Comparison of ENCODE assay signal across 11 cellular contexts in the genomic region with DNA sequence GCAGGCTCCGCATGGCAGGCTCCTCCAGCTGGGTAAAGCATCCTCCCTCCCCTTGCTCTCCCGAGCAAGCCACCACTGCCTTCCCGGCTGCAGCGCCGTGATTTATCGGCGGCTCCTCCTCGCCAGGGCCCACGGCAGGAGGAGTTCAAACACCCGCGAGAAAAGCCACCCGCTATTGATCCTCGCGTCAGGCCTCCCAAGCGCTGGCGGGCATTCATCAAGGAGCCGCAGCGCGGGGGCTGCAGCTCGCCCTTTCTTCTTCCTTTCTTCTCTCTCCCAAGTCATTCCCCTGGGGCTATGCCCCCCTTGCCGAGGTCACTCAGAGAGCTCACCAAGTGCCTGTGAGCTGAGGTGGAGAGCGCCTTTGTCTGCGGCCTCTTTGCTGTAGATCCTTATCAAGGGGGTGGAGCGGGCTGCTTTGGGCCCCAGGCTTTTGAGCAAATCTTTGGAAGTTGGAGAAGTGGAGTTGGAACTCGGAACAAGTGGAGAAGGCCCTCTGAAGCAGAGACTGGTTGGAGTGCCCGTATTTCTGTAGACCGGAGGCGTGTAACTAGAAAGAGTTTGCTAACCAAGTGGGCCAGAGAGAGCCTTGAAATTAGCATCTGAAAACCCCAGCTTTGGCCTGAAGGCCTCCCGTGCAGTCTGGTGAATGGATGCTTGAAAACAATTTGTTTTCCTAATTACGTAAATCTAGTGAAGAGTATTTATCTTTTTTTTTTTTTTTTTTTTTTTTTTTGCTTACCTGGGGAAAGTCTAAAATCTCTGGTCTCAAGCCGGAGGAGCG.
DNase-seq lines count a peak whose midpoint lies in the region; ATAC-seq and TF ChIP-seq lines count a peak whose summit lies in the region.
"Had no signal": no experiment of that assay in that cellular context is flagged by ENCODE, and none has a peak within 500 bp of the region (broad histone marks: within the 10 kb centered on the region; RNA-seq: fewer than 3 reads in every experiment).

No MANE protein-coding gene starts in this region.

- no peaks in the 10 kb centered on the region for H3K79me2 ChIP-seq in H9 (ENCODE audit: insufficient read depth, low read length)
- peaks cover 25% of the 10 kb centered on the region for H3K79me2 ChIP-seq in smooth muscle cell (ENCODE audit: low read depth)

- ATAC-seq in T-helper 17 cell (no peak), HG03280 (IDR thresholded peaks at IDR 0.05; ENCODE audit: unreplicated experiment) (no peak), HG02678 (IDR thresholded peaks at IDR 0.05; ENCODE audit: unreplicated experiment) (no peak), GM19467 (IDR thresholded peaks at IDR 0.05; ENCODE audit: unreplicated experiment) (no peak)

- peaks cover 8% of the 10 kb centered on the region for H3F3A ChIP-seq in smooth muscle cell (ENCODE audit: low read depth)

- no peak overlapping the region for H3K23ac ChIP-seq in H9 (ENCODE audit: insufficient read length, low read depth, low read length)

- H3K4me2 ChIP-seq in H9 (ENCODE audit: insufficient read depth, insufficient read length, low read length) (peak overlapping the region; percentile 39), smooth muscle cell (peak overlapping the region; percentile 61)

- no peaks in the 10 kb centered on the region for H3K9me3 Mint-ChIP-seq in H9
- H3K9me3 Mint-ChIP-seq in immature natural killer cell = no peaks in the 10 kb centered on the region

- H3K79me1 ChIP-seq in H9 (ENCODE audit: insufficient read depth, low read depth, low read length, poor library complexity, severe bottlenecking) = no peaks in the 10 kb centered on the region

- TF ChIP-seq CTCF in H9 (conservative IDR thresholded peaks at IDR 0.05) (no peak), smooth muscle cell (IDR thresholded peaks at IDR 0.05; ENCODE audit: borderline replicate concordance, insufficient read depth, poor library complexity, severe bottlenecking) (no peak)

- H3K4me1 Mint-ChIP-seq in H9 = peaks cover 68 to 71% of the 10 kb centered on the region in 2 experiments
- peaks cover 34% of the 10 kb centered on the region for H3K4me1 Mint-ChIP-seq in T-helper 17 cell
- peaks cover 33 to 63% of the 10 kb centered on the region in 2 donors for H3K4me1 Mint-ChIP-seq in immature natural killer cell

- H3K27ac Mint-ChIP-seq in H9 (peak overlapping the region; percentile 56 to 98 (median 76); a peak in 6 of 7 replicates), T-helper 17 cell (peak overlapping the region; percentile 80), immature natural killer cell (peak overlapping the region in 1 of 6 donors; percentile 71)

- peak overlapping the region; percentile 39 to 75 for H3K4me3 Mint-ChIP-seq in H9
- H3K4me3 Mint-ChIP-seq in T-helper 17 cell = no peak overlapping the region
- H3K4me3 Mint-ChIP-seq in immature natural killer cell = peak overlapping the region in 3 of 5 donors; percentile 17 to 55 (median 27)

- H3K9me3 ChIP-seq in H9 (ENCODE audit: control insufficient read depth, low read depth, low read length) (no peaks in the 10 kb centered on the region), T-helper 17 cell (ENCODE audit: control insufficient read depth, low read length, poor library complexity, severe bottlenecking) (no peaks in the 10 kb centered on the region), smooth muscle cell (replicated peaks; ENCODE audit: low read depth) (no peaks in the 10 kb centered on the region)
- H3K9me3 ChIP-seq: psoas muscle had no signal

- H3K14ac ChIP-seq in H9 (ENCODE audit: insufficient read depth, low read length) = no peak overlapping the region

- no peak overlapping the region for H2BK12ac ChIP-seq in H9 (ENCODE audit: insufficient read length, low read depth, low read length)

- peaks cover 17% of the 10 kb centered on the region; the same call in 1 of the 2 replicates for H3K4me1 ChIP-seq in H9 (ENCODE audit: insufficient read depth, low read length)
- H3K4me1 ChIP-seq in smooth muscle cell (ENCODE audit: low read depth) = peaks cover 60% of the 10 kb centered on the region

- H4K5ac ChIP-seq in H9 (ENCODE audit: insufficient read length, low read depth, low read length) = no peak overlapping the region

- WGBS in H9 (ENCODE audit: extremely low coverage, insufficient read length, low lambda C conversion rate) = no CpG with 5 or more reads among the region's 32 CpGs
- WGBS in smooth muscle cell (ENCODE audit: low lambda C conversion rate) = 41% methylated on average over 32 of the region's 32 CpGs

- H3K56ac ChIP-seq in H9 (ENCODE audit: insufficient read length, low read depth, low read length) = no peak overlapping the region

- H2BK20ac ChIP-seq in H9 (ENCODE audit: low read depth, low read length, poor library complexity, severe bottlenecking) = no peak overlapping the region

- H3K18ac ChIP-seq in H9 (ENCODE audit: insufficient read length, low read depth, low read length) = no peak overlapping the region

- H2AK5ac ChIP-seq in H9 (ENCODE audit: insufficient read length, low read length) = no peak overlapping the region

- H3K9ac ChIP-seq in H9 (ENCODE audit: extremely low read depth, insufficient read length, low read length) (no peak overlapping the region), smooth muscle cell (ENCODE audit: low read depth) (peak overlapping the region; percentile 61)

- peaks cover 3% of the 10 kb centered on the region for H4K20me1 ChIP-seq in H9 (ENCODE audit: control insufficient read depth, insufficient read depth, insufficient read length)
- H4K20me1 ChIP-seq in smooth muscle cell (ENCODE audit: low read depth) = peaks cover 93% of the 10 kb centered on the region

- DNase-seq in H9 (peak; percentile 84), T-helper 17 cell (no peak), immature natural killer cell (no peak), smooth muscle cell (lab: John Stamatoyannopoulos, UW; ENCODE audit: unreplicated experiment) (no peak), NCI-H146 (lab: John Stamatoyannopoulos, UW) (no peak)
- DNase-seq: activated effector memory CD4-positive, alpha-beta T cell treated with anti-CD3 and anti-CD28 coated beads, Interleukin-2, amount 50 U/mL, for 16 hours; DMS79 had no signal

- peaks cover 83% of the 10 kb centered on the region for H3K27me3 Mint-ChIP-seq in H9 (ENCODE audit: low read depth)
- H3K27me3 Mint-ChIP-seq in T-helper 17 cell = no peaks in the 10 kb centered on the region
- H3K27me3 Mint-ChIP-seq in immature natural killer cell (ENCODE audit: low read depth in 3 of 3) = peaks cover 0 to 11% (median 1%) of the 10 kb centered on the region in 3 donors

- H3K27me3 ChIP-seq in H9 (ENCODE audit: insufficient read depth, low read length) (peaks cover 60% of the 10 kb centered on the region), smooth muscle cell (ENCODE audit: low read depth) (no peaks in the 10 kb centered on the region)

- no peak overlapping the region for H3T11ph ChIP-seq in H9 (ENCODE audit: low read length)

- no peaks in the 10 kb centered on the region for H3K36me3 ChIP-seq in smooth muscle cell (ENCODE audit: low read depth)

- H4K8ac ChIP-seq in H9 (replicated peaks; ENCODE audit: insufficient read length, low read depth, low read length) = no peak overlapping the region

- H2BK5ac ChIP-seq in H9 (ENCODE audit: insufficient read length, low read length) = no peak overlapping the region

- H2BK120ac ChIP-seq in H9 (ENCODE audit: low read depth, low read length, poor library complexity, severe bottlenecking) = no peak overlapping the region

- H3K27ac ChIP-seq in H9 (ENCODE audit: insufficient read length, low read depth, low read length) (no peak overlapping the region), smooth muscle cell (ENCODE audit: low read depth) (peak overlapping the region; percentile 63)

- H3K23me2 ChIP-seq in H9 (ENCODE audit: insufficient read length, low read depth, low read length, poor library complexity, severe bottlenecking) = peaks cover 16% of the 10 kb centered on the region

- H3K4me3 ChIP-seq in smooth muscle cell = no peak overlapping the region
- H3K4me3 ChIP-seq: psoas muscle had no signal

- H2BK15ac ChIP-seq in H9 (ENCODE audit: low read depth, low read length) = no peak overlapping the region

- H3K36me3 Mint-ChIP-seq in H9 (ENCODE audit: insufficient read depth in 1 of 3, low read depth in 3 of 3) (peaks cover 4 to 11% (median 5%) of the 10 kb centered on the region in 3 experiments; a peak in 6 of 7 replicates), T-helper 17 cell (ENCODE audit: low read depth) (no peaks in the 10 kb centered on the region), immature natural killer cell (no peaks in the 10 kb centered on the region)

- H3K4ac ChIP-seq in H9 (ENCODE audit: low read depth, low read length) = no peak overlapping the region

- H4K91ac ChIP-seq in H9 (ENCODE audit: insufficient read length, low read depth, low read length) = no peak overlapping the region

- H2AFZ ChIP-seq in H9 (ENCODE audit: low read length) (no peak overlapping the region), smooth muscle cell (ENCODE audit: low read depth) (no peak overlapping the region)
